15 cellular contexts compared by ENCODE assay signal in the genomic region with DNA sequence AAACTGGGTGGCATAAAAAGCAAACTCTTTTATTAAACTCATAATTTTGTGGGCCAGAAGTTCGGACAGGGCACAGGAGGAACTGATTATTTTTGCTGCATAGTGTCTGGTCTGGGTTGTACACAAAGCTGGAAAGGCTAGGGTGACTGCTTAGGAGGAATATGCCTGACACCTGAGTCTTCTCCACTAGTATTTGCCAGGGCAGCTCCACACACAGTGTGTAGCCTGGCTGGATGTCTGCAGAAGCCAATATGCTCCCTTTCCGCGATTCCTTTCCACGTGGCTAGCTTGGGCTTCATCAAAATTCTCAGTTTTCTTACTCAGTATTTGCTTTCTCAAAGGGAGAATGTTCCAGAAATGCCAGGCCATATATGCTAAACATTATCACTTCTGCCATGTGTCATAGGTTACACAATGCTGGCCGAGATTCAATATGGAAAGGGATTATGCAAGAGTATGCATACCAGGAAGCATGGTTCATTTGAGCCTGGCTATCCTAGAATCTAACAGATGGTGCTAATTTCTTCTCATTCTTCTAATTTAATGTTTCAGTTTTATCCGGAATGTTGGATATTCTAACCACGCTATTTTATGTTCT.
DNase-seq lines count a peak whose midpoint lies in the region; ATAC-seq and TF ChIP-seq lines count a peak whose summit lies in the region.
"Had no signal": no experiment of that assay in that cellular context is flagged by ENCODE, and none has a peak within 500 bp of the region (broad histone marks: within the 10 kb centered on the region; RNA-seq: fewer than 3 reads in every experiment).

No MANE protein-coding gene starts in this region.

- H3K4me2 ChIP-seq in SK-N-SH: no peak overlapping the region

- no peak overlapping the region for H3K4me3 ChIP-seq in A673 (ENCODE audit: low read depth, low read length, poor library complexity, severe bottlenecking)
- no peak overlapping the region for H3K4me3 ChIP-seq in SK-N-SH (ENCODE audit: low read depth in 2 of 2, low read length in 1 of 2)
- no peak overlapping the region for H3K4me3 ChIP-seq in fibroblast of pulmonary artery (replicated peaks; ENCODE audit: low read depth, low read length)
- H3K4me3 ChIP-seq in SJCRH30: no peak overlapping the region
- H3K4me3 ChIP-seq: SJSA1, vagina had no signal

- BruUV-seq in A673 (replicated peaks; lab: Mats Ljungman, UMichigan): no TSS peak

- CTCF ChIA-PET in A673 (lab: Charles Lee) (no interaction called here), SK-N-SH (lab: Yijun Ruan, JAX) (no interaction called here)
- CTCF ChIA-PET in activated CD4-positive, alpha-beta T cell treated with anti-CD3 and anti-CD28 coated beads, Interleukin-2, amount 10 ng/mL, durations not matched to agents 7 days and 5 days (lab: Charles Lee): no interaction called here

- peak overlapping the region; percentile 56 for H3K27ac ChIP-seq in A673 (ENCODE audit: low read depth, low read length, poor library complexity, severe bottlenecking)
- no peak overlapping the region; a peak in 1 of 4 replicates for H3K27ac ChIP-seq in SK-N-SH (ENCODE audit: low read depth in 2 of 2, low read length in 1 of 2)
- no peak overlapping the region for H3K27ac ChIP-seq in SJCRH30
- H3K27ac ChIP-seq: SJSA1, vagina had no signal

- H3K36me3 ChIP-seq in A673 (ENCODE audit: insufficient read depth, low read length, poor library complexity, severe bottlenecking) (no peaks in the 10 kb centered on the region), SK-N-SH (replicated peaks in 1 of 2; ENCODE audit: control insufficient read depth in 1 of 2, insufficient read depth in 2 of 2, low read length in 1 of 2) (no peaks in the 10 kb centered on the region), SJCRH30 (no peaks in the 10 kb centered on the region)
- H3K36me3 ChIP-seq: BE2C, SJSA1, vagina had no signal

- no peaks in the 10 kb centered on the region for H3K4me1 Mint-ChIP-seq in activated CD4-positive, alpha-beta T cell treated with anti-CD3 and anti-CD28 coated beads, Interleukin-2, amount 10 ng/mL, durations not matched to agents 7 days and 5 days
- H3K4me1 Mint-ChIP-seq in natural killer cell treated with Interleukin-12 subunit alpha and Interleukin-12 subunit beta and Interleukin-15 and Interleukin-18, amount 100 ng/mL, for 72 hours (ENCODE audit: low read depth in 2 of 2): no peaks in the 10 kb centered on the region
- H3K4me1 Mint-ChIP-seq: activated T-helper 17 cell treated with anti-CD3 and anti-CD28 coated beads, Interleukin-2, amount 50 U/mL, for 72 hours had no signal

- H3K4me1 ChIP-seq in A673 (ENCODE audit: insufficient read depth, low read length, poor library complexity, severe bottlenecking): peaks cover 13% of the 10 kb centered on the region
- H3K4me1 ChIP-seq in SK-N-SH (ENCODE audit: control insufficient read depth in 1 of 2, insufficient read depth in 2 of 2, low read depth in 1 of 2, low read length in 1 of 2): no peaks in the 10 kb centered on the region; a peak in 1 of 4 replicates
- no peaks in the 10 kb centered on the region for H3K4me1 ChIP-seq in SJCRH30
- H3K4me1 ChIP-seq: BE2C, SJSA1, vagina had no signal

- no peaks in the 10 kb centered on the region for H3K27me3 Mint-ChIP-seq in activated CD4-positive, alpha-beta T cell treated with anti-CD3 and anti-CD28 coated beads, Interleukin-2, amount 10 ng/mL, durations not matched to agents 7 days and 5 days
- H3K27me3 Mint-ChIP-seq in natural killer cell treated with Interleukin-12 subunit alpha and Interleukin-12 subunit beta and Interleukin-15 and Interleukin-18, amount 100 ng/mL, for 72 hours: no peaks in the 10 kb centered on the region

- TF ChIP-seq CTCF in A673 (conservative IDR thresholded peaks at IDR 0.05; ENCODE audit: low read depth, low read length): no peak
- TF ChIP-seq CTCF in SK-N-SH (IDR thresholded peaks at IDR 0.05): no peak
- TF ChIP-seq CTCF in fibroblast of pulmonary artery (IDR thresholded peaks at IDR 0.05; ENCODE audit: low read length, missing control alignments): no peak

- no peaks in the 10 kb centered on the region for H3K36me3 Mint-ChIP-seq in activated CD4-positive, alpha-beta T cell treated with anti-CD3 and anti-CD28 coated beads, Interleukin-2, amount 10 ng/mL, durations not matched to agents 7 days and 5 days (ENCODE audit: low read depth)
- H3K36me3 Mint-ChIP-seq in natural killer cell treated with Interleukin-12 subunit alpha and Interleukin-12 subunit beta and Interleukin-15 and Interleukin-18, amount 100 ng/mL, for 72 hours: peaks cover 5% of the 10 kb centered on the region

- H3K9me3 ChIP-seq in A673 (ENCODE audit: low read depth, low read length, poor library complexity, severe bottlenecking) (no peaks in the 10 kb centered on the region), SK-N-SH (no peaks in the 10 kb centered on the region), SJCRH30 (replicated peaks) (no peaks in the 10 kb centered on the region)
- H3K9me3 ChIP-seq: BE2C, SJSA1, vagina had no signal

- intact Hi-C loops in A673 (cut with micrococcal nuclease; ENCODE audit: unreplicated experiment): loop anchor here (10.0 kb wide), 1 partner anchor 227 kb away; no protein-coding TSS in a partner anchor

- no peaks in the 10 kb centered on the region for H4K20me1 ChIP-seq in SK-N-SH (ENCODE audit: insufficient read depth)

- H3K79me2 ChIP-seq in SK-N-SH (ENCODE audit: insufficient read depth): no peaks in the 10 kb centered on the region

- H3K4me3 Mint-ChIP-seq in activated CD4-positive, alpha-beta T cell treated with anti-CD3 and anti-CD28 coated beads, Interleukin-2, amount 10 ng/mL, durations not matched to agents 7 days and 5 days: no peak overlapping the region
- H3K4me3 Mint-ChIP-seq in natural killer cell treated with Interleukin-12 subunit alpha and Interleukin-12 subunit beta and Interleukin-15 and Interleukin-18, amount 100 ng/mL, for 72 hours: no peak overlapping the region
- H3K4me3 Mint-ChIP-seq: activated T-helper 17 cell treated with anti-CD3 and anti-CD28 coated beads, Interleukin-2, amount 50 U/mL, for 72 hours had no signal

- no peak for ATAC-seq in GM19397 (IDR thresholded peaks at IDR 0.05; ENCODE audit: unreplicated experiment)
- ATAC-seq in natural killer cell treated with Interleukin-12 subunit alpha and Interleukin-12 subunit beta and Interleukin-15 and Interleukin-18, amount 100 ng/mL, for 72 hours: no peak
- ATAC-seq: activated T-helper 17 cell treated with anti-CD3 and anti-CD28 coated beads, Interleukin-2, amount 50 U/mL, for 72 hours had no signal

- no peak overlapping the region for H2AFZ ChIP-seq in SK-N-SH (ENCODE audit: low read depth)

- H3K27ac Mint-ChIP-seq in activated CD4-positive, alpha-beta T cell treated with anti-CD3 and anti-CD28 coated beads, Interleukin-2, amount 10 ng/mL, durations not matched to agents 7 days and 5 days: no peak overlapping the region
- H3K27ac Mint-ChIP-seq in natural killer cell treated with Interleukin-12 subunit alpha and Interleukin-12 subunit beta and Interleukin-15 and Interleukin-18, amount 100 ng/mL, for 72 hours: no peak overlapping the region
- H3K27ac Mint-ChIP-seq: activated T-helper 17 cell treated with anti-CD3 and anti-CD28 coated beads, Interleukin-2, amount 50 U/mL, for 72 hours had no signal

- TF ChIP-seq EP300 in SK-N-SH (IDR thresholded peaks at IDR 0.05; ENCODE audit: borderline replicate concordance in 1 of 2, low read depth in 1 of 2, low read length in 1 of 2): no peak

- no peak for TF ChIP-seq RAD21 in SK-N-SH (IDR thresholded peaks at IDR 0.05; ENCODE audit: low read length)

- H3K9ac ChIP-seq in SK-N-SH: no peak overlapping the region

- H3K9me2 ChIP-seq in SK-N-SH: no peaks in the 10 kb centered on the region

- H3F3A ChIP-seq in SK-N-SH (replicated peaks; ENCODE audit: insufficient read depth): no peaks in the 10 kb centered on the region

- no peaks in the 10 kb centered on the region for H3K9me3 Mint-ChIP-seq in activated CD4-positive, alpha-beta T cell treated with anti-CD3 and anti-CD28 coated beads, Interleukin-2, amount 10 ng/mL, durations not matched to agents 7 days and 5 days
- H3K9me3 Mint-ChIP-seq in natural killer cell treated with Interleukin-12 subunit alpha and Interleukin-12 subunit beta and Interleukin-15 and Interleukin-18, amount 100 ng/mL, for 72 hours: peaks cover 7% of the 10 kb centered on the region

- no peaks in the 10 kb centered on the region for H3K27me3 ChIP-seq in A673 (replicated peaks; ENCODE audit: insufficient read depth, low read depth, low read length, poor library complexity)
- H3K27me3 ChIP-seq in SK-N-SH (ENCODE audit: insufficient read depth): no peaks in the 10 kb centered on the region
- no peaks in the 10 kb centered on the region for H3K27me3 ChIP-seq in SJCRH30
- H3K27me3 ChIP-seq: BE2C, SJSA1, vagina had no signal

- WGBS in SK-N-SH (ENCODE audit: low lambda C conversion rate): 65% methylated on average over 7 of the region's 7 CpGs

- DNase-seq in A673 (ENCODE audit: low spot score) (peak; percentile 77), HCEC 1CT (peak; percentile 83), SK-N-SH (no peak), fibroblast of pulmonary artery (ENCODE audit: low read depth) (peak; percentile 91), SJCRH30 (no peak)
- DNase-seq in activated CD4-positive, alpha-beta T cell treated with anti-CD3 and anti-CD28 coated beads, Interleukin-2, amount 10 ng/mL, durations not matched to agents 7 days and 5 days: no peak
- DNase-seq in natural killer cell treated with Interleukin-12 subunit alpha and Interleukin-12 subunit beta and Interleukin-15 and Interleukin-18, amount 100 ng/mL, for 72 hours (ENCODE audit: low spot score): no peak
- DNase-seq: BE2C, hippocampal formation, NCI-H2107, small intestine had no signal

- POLR2A ChIA-PET in A673 (lab: Charles Lee; ENCODE audit: low non-redundant PET) (no interaction called here), SK-N-SH (lab: Yijun Ruan, JAX) (no interaction called here)
- POLR2A ChIA-PET in activated CD4-positive, alpha-beta T cell treated with anti-CD3 and anti-CD28 coated beads, Interleukin-2, amount 10 ng/mL, durations not matched to agents 7 days and 5 days (lab: Charles Lee): no interaction called here

TF ChIP-seq in SK-N-SH, 30 proteins besides CTCF, POLR2A, EP300 and RAD21 (continues in another document):
- TF ChIP-seq, protein P1, sequence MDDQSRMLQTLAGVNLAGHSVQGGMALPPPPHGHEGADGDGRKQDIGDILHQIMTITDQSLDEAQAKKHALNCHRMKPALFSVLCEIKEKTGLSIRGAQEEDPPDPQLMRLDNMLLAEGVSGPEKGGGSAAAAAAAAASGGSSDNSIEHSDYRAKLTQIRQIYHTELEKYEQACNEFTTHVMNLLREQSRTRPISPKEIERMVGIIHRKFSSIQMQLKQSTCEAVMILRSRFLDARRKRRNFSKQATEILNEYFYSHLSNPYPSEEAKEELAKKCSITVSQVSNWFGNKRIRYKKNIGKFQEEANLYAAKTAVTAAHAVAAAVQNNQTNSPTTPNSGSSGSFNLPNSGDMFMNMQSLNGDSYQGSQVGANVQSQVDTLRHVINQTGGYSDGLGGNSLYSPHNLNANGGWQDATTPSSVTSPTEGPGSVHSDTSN (IDR thresholded peaks at IDR 0.05): no peak
- peak; percentile 52; the same call in 1 of the 2 replicates for TF ChIP-seq NFIC (IDR thresholded peaks at IDR 0.05; ENCODE audit: borderline replicate concordance)
- TF ChIP-seq TCF12 (IDR thresholded peaks at IDR 0.05): peak; percentile 52

Comparison
In these comparisons a context has a peak if more than half of its experiments do, and no peak if none do; other contexts are left out.
1. DNase-seq: peak in A673 (single experiment), HCEC 1CT (single experiment) and fibroblast of pulmonary artery (single experiment); none in SK-N-SH (single experiment), activated CD4-positive, alpha-beta T cell treated with anti-CD3 and anti-CD28 coated beads, Interleukin-2, amount 10 ng/mL, durations not matched to agents 7 days and 5 days (single experiment), natural killer cell treated with Interleukin-12 subunit alpha and Interleukin-12 subunit beta and Interleukin-15 and Interleukin-18, amount 100 ng/mL, for 72 hours (single experiment) and SJCRH30 (0 of 2).